In the genomic region with DNA sequence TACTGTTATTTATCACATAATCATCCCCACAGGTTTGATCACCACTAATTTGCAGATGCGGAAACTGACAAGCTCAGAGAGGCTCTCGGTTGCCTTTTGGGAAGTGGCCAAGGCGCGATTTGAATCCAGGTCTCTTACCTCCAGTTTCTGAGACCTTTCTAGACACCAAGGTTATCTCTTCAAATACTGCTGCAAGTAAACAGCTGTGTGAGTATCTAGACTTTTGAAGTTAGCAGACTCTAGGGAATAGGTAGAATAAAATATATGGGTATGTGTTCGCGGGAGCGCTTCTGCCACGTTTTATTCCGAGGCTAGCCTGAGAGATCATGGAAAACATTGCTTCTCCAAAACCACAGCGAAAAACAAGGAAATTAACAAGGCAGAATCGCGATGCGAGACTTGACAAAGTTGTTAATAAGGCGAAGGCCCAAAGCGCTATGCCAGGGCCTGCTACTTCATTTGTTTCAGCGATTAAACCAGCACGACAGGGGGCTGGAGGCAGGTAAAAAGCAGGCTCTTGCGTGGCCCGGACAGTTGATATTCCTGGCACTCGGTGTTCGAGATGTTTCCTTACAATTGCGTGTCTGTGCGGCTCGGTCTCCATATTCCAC, we compare ENCODE assay signal across 8 cellular contexts. TPM values are rescaled to one million over a fixed set of nuclear protein-coding genes. Genes with fewer than 3 reads are reported as not detected.
DNase-seq lines count a peak whose midpoint lies in the region; TF ChIP-seq lines count a peak whose summit lies in the region.

No MANE protein-coding gene starts in this region.

- H3K36me3 ChIP-seq in HUES6 (ENCODE audit: control insufficient read depth, insufficient read depth, low read length) (peaks cover 9% of the 10 kb centered on the region), muscle layer of colon (ENCODE audit: insufficient read depth, low read length) (no peaks in the 10 kb centered on the region)

- H3K9me3 ChIP-seq in HUES6 (ENCODE audit: control insufficient read depth, insufficient read depth, low read depth, low read length): no peaks in the 10 kb centered on the region
- no peaks in the 10 kb centered on the region for H3K9me3 ChIP-seq in muscle layer of colon (ENCODE audit: low read length)

- H3K4me3 ChIP-seq in AG09309 (ENCODE audit: control insufficient read depth, low read depth, low read length) (peak overlapping the region; percentile 97), HUES6 (ENCODE audit: low read depth, low read length) (peak overlapping the region; percentile 89), cardiac fibroblast (replicated peaks in 1 of 2; ENCODE audit: low read depth in 2 of 2, low read length in 2 of 2) (peak overlapping the region; percentile 76 to 84), muscle layer of colon (ENCODE audit: low read depth in 1 of 2, low read length in 2 of 2) (peak overlapping the region in 1 of 2 donors; percentile 52)

- H3K9ac ChIP-seq in HUES6 (ENCODE audit: low read length) (peak overlapping the region; percentile 96), muscle layer of colon (ENCODE audit: low read length) (peak overlapping the region; percentile 35)

- DNase-seq in AG09309 (ENCODE audit: low read depth) (no peak), cardiac fibroblast (ENCODE audit: low read depth in 2 of 2) (no peak), HT-29 (ENCODE audit: low spot score) (no peak), NK-92 (lab: John Stamatoyannopoulos, UW; ENCODE audit: unreplicated experiment) (no peak)
- no peak for DNase-seq in stimulated activated CD4-positive, alpha-beta T cell treated with anti-CD3 and anti-CD28 coated beads, Interleukin-4, amount 100 ng/mL, for 4 hours
- no peak for DNase-seq in activated CD4-positive, alpha-beta T cell treated with anti-CD3 and anti-CD28 coated beads, Interleukin-2, amount 50 U/mL, for 4 hours

- TF ChIP-seq CTCF in AG09309 (IDR thresholded peaks at IDR 0.05; ENCODE audit: control insufficient read depth, insufficient read depth, low read depth, low read length, missing control alignments) (no peak), cardiac fibroblast (IDR thresholded peaks at IDR 0.05; ENCODE audit: low read depth, low read length) (no peak)

- H3K4me1 ChIP-seq in HUES6 (ENCODE audit: control insufficient read depth, insufficient read depth, low read length) (peaks cover 40% of the 10 kb centered on the region), muscle layer of colon (ENCODE audit: insufficient read depth, low read length) (peaks cover 22% of the 10 kb centered on the region)

- H3K27ac ChIP-seq in HUES6 (ENCODE audit: low read depth, low read length): peak overlapping the region; percentile 87
- peak overlapping the region; percentile 47 for H3K27ac ChIP-seq in muscle layer of colon (ENCODE audit: low read depth, low read length)

- no peaks in the 10 kb centered on the region for H3K27me3 ChIP-seq in HUES6 (ENCODE audit: control insufficient read depth, insufficient read depth, low read length)
- H3K27me3 ChIP-seq in muscle layer of colon (ENCODE audit: control insufficient read depth in 1 of 2, insufficient read depth in 2 of 2, low read length in 2 of 2): no peaks in the 10 kb centered on the region

RNA-seq across cellular contexts. Expression of a gene that starts 1.8 kb away (rescaled TPM):
- 6.7 and 6.9 TPM in 2 replicates for total RNA-seq in HT-29 (2014; rRNA removed; shearing (Covaris generic))
